In the genomic region with DNA sequence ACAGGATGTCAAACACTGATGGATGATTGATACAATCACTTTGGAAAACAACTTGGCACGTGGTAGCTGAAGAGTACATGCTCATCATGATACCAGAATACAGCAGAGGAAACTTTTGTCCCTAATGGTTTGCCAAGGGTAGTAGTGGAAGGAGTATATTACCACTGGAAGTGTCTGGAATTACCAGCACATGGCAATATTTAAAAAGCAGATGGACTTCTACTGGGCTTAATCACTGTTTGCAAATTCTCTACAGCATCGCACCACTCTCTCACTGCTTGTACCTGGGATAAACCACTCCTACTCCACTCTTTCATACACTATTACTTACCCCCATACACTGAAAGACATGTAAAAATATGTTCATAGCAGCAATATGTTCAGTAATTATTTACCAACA, we compare ENCODE assay signal across 23 cellular contexts. TPM values are rescaled to one million over a fixed set of nuclear protein-coding genes. Genes with fewer than 3 reads are reported as not detected.
"Had no signal": no experiment of that assay in that cellular context is flagged by ENCODE, and none has a peak within 500 bp of the region (broad histone marks: within the 10 kb centered on the region; RNA-seq: fewer than 3 reads in every experiment).

No MANE protein-coding gene starts in this region.

- DNase-seq: Karpas-422, KG1, MG63, NCI-H1092, NCI-H1105 treated with DMSO at 0.1 percent for 48 hours, NCI-H1417 treated with DMSO at 0.1 percent for 48 hours, NCI-H146, NCI-H1694 treated with DMSO at 0.1 percent for 48 hours, NCI-H1930, NCI-H2081 treated with DMSO at 0.1 percent for 48 hours, NCI-H2171, NCI-H226, NCI-H446, NCI-H510A, NCI-H524 treated with DMSO at 0.1 percent for 48 hours, NCI-H69, NCI-H774, SHP77, SK-N-SH, SW 1271 had no signal

- H3K4me3 ChIP-seq: MG63 had no signal

- H3K27ac ChIP-seq: RWPE1 had no signal

- H3K9me3 ChIP-seq: MG63, SK-N-SH had no signal

- H3K27me3 ChIP-seq: MG63 had no signal

- H3K9ac ChIP-seq: SK-N-SH had no signal

- H3K4me2 ChIP-seq: SK-N-SH had no signal

RNA-seq across cellular contexts. Expression of gene GP5, which starts 19.6 kb away (rescaled TPM):
- total RNA-seq: HT1080, SK-MEL-5 had no signal

RNA-seq across cellular contexts. Expression of gene LRRC15, which starts 49.1 kb away (rescaled TPM):
- total RNA-seq: SK-MEL-5 had no signal
